Comparison of ENCODE assay signal across 1 cellular context in the genomic region with DNA sequence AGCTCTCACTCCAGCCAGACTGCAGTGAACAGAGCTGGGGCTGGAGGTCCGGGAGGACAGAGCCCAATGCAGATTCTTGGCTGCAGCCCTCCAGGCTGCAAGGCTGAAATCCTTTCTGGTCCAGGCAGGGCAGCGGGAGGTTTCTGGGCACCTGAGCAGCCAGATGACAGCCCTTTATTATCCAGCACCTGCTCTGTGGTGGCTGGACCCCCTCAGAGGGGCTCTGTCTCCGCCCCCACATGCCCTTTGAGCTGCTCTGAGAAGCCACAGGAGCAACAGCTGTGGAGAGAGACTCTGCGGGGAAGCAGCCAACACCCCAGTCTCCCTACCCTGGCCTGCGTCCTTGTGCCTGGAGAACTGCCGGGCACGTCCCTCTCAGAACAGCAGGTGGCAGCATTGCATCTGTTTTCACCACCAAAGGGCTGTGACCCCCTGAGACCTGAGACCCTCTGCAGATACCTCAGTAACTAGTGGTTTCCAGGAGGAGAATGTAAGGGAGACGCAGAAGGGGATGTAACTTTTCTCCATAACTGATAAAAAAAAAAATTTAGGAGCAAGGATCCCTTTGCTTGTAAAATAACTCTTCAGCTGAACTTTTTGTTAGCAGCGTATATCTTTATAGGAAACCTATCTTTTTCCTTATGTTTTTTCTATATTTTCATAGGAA.
A peak's percentile ranks its signal among the peaks of the same experiment; 100 is the strongest.
TF ChIP-seq lines count a peak whose summit lies in the region.

No MANE protein-coding gene starts in this region.

TF ChIP-seq in GM12878, 131 proteins besides CTCF, POLR2A, EP300 and RAD21 (continued from another document):
- TF ChIP-seq ZNF217 (IDR thresholded peaks at IDR 0.05): no peak
- no peak for TF ChIP-seq JUNB (IDR thresholded peaks at IDR 0.05)
- no peak for TF ChIP-seq POLR2AphosphoS2 (IDR thresholded peaks at IDR 0.05; ENCODE audit: low read depth, low read length)
- TF ChIP-seq, protein P1, sequence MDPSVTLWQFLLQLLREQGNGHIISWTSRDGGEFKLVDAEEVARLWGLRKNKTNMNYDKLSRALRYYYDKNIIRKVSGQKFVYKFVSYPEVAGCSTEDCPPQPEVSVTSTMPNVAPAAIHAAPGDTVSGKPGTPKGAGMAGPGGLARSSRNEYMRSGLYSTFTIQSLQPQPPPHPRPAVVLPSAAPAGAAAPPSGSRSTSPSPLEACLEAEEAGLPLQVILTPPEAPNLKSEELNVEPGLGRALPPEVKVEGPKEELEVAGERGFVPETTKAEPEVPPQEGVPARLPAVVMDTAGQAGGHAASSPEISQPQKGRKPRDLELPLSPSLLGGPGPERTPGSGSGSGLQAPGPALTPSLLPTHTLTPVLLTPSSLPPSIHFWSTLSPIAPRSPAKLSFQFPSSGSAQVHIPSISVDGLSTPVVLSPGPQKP (IDR thresholded peaks at IDR 0.05; ENCODE audit: low read depth, low read length): no peak
- TF ChIP-seq, protein P2, sequence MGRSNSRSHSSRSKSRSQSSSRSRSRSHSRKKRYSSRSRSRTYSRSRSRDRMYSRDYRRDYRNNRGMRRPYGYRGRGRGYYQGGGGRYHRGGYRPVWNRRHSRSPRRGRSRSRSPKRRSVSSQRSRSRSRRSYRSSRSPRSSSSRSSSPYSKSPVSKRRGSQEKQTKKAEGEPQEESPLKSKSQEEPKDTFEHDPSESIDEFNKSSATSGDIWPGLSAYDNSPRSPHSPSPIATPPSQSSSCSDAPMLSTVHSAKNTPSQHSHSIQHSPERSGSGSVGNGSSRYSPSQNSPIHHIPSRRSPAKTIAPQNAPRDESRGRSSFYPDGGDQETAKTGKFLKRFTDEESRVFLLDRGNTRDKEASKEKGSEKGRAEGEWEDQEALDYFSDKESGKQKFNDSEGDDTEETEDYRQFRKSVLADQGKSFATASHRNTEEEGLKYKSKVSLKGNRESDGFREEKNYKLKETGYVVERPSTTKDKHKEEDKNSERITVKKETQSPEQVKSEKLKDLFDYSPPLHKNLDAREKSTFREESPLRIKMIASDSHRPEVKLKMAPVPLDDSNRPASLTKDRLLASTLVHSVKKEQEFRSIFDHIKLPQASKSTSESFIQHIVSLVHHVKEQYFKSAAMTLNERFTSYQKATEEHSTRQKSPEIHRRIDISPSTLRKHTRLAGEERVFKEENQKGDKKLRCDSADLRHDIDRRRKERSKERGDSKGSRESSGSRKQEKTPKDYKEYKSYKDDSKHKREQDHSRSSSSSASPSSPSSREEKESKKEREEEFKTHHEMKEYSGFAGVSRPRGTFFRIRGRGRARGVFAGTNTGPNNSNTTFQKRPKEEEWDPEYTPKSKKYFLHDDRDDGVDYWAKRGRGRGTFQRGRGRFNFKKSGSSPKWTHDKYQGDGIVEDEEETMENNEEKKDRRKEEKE (IDR thresholded peaks at IDR 0.05): no peak
- no peak for TF ChIP-seq MXI1 (IDR thresholded peaks at IDR 0.05; ENCODE audit: low read depth, low read length)
- TF ChIP-seq, protein P3, sequence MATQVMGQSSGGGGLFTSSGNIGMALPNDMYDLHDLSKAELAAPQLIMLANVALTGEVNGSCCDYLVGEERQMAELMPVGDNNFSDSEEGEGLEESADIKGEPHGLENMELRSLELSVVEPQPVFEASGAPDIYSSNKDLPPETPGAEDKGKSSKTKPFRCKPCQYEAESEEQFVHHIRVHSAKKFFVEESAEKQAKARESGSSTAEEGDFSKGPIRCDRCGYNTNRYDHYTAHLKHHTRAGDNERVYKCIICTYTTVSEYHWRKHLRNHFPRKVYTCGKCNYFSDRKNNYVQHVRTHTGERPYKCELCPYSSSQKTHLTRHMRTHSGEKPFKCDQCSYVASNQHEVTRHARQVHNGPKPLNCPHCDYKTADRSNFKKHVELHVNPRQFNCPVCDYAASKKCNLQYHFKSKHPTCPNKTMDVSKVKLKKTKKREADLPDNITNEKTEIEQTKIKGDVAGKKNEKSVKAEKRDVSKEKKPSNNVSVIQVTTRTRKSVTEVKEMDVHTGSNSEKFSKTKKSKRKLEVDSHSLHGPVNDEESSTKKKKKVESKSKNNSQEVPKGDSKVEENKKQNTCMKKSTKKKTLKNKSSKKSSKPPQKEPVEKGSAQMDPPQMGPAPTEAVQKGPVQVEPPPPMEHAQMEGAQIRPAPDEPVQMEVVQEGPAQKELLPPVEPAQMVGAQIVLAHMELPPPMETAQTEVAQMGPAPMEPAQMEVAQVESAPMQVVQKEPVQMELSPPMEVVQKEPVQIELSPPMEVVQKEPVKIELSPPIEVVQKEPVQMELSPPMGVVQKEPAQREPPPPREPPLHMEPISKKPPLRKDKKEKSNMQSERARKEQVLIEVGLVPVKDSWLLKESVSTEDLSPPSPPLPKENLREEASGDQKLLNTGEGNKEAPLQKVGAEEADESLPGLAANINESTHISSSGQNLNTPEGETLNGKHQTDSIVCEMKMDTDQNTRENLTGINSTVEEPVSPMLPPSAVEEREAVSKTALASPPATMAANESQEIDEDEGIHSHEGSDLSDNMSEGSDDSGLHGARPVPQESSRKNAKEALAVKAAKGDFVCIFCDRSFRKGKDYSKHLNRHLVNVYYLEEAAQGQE (IDR thresholded peaks at IDR 0.05; ENCODE audit: low read depth, low read length): no peak
- peak; percentile 13 for TF ChIP-seq RELA (IDR thresholded peaks at IDR 0.05; ENCODE audit: borderline replicate concordance, partially characterized antibody)
- TF ChIP-seq TCF12 (IDR thresholded peaks at IDR 0.05; ENCODE audit: low read depth, low read length): 0 out of 2 replicates have a peak, but pooled peaks have one; percentile 1
- no peak for TF ChIP-seq SUZ12 (IDR thresholded peaks at IDR 0.05; ENCODE audit: unreplicated experiment)
- no peak for TF ChIP-seq HDAC6 (IDR thresholded peaks at IDR 0.05; ENCODE audit: unreplicated experiment)
- no peak for TF ChIP-seq DPF2 (IDR thresholded peaks at IDR 0.05)
- TF ChIP-seq, protein P4, sequence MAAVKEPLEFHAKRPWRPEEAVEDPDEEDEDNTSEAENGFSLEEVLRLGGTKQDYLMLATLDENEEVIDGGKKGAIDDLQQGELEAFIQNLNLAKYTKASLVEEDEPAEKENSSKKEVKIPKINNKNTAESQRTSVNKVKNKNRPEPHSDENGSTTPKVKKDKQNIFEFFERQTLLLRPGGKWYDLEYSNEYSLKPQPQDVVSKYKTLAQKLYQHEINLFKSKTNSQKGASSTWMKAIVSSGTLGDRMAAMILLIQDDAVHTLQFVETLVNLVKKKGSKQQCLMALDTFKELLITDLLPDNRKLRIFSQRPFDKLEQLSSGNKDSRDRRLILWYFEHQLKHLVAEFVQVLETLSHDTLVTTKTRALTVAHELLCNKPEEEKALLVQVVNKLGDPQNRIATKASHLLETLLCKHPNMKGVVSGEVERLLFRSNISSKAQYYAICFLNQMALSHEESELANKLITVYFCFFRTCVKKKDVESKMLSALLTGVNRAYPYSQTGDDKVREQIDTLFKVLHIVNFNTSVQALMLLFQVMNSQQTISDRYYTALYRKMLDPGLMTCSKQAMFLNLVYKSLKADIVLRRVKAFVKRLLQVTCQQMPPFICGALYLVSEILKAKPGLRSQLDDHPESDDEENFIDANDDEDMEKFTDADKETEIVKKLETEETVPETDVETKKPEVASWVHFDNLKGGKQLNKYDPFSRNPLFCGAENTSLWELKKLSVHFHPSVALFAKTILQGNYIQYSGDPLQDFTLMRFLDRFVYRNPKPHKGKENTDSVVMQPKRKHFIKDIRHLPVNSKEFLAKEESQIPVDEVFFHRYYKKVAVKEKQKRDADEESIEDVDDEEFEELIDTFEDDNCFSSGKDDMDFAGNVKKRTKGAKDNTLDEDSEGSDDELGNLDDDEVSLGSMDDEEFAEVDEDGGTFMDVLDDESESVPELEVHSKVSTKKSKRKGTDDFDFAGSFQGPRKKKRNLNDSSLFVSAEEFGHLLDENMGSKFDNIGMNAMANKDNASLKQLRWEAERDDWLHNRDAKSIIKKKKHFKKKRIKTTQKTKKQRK (IDR thresholded peaks at IDR 0.05; ENCODE audit: low read depth, low read length): no peak
- TF ChIP-seq PAX8 (IDR thresholded peaks at IDR 0.05): no peak
- no peak for TF ChIP-seq MTA3 (IDR thresholded peaks at IDR 0.05; ENCODE audit: borderline replicate concordance, low read length)
- peak; percentile 67; the same call in 1 of the 2 replicates for TF ChIP-seq SMARCA5 (IDR thresholded peaks at IDR 0.05)
- TF ChIP-seq RAD51 (IDR thresholded peaks at IDR 0.05): no peak
- TF ChIP-seq CREM (IDR thresholded peaks at IDR 0.05; ENCODE audit: low read depth): no peak
- no peak for TF ChIP-seq BCL11A (IDR thresholded peaks at IDR 0.05; ENCODE audit: low read depth, low read length)
- TF ChIP-seq ZSCAN29 (IDR thresholded peaks at IDR 0.05): no peak
- no peak for TF ChIP-seq KLF5 (IDR thresholded peaks at IDR 0.05; ENCODE audit: partially characterized antibody)
- TF ChIP-seq RFX5 (IDR thresholded peaks at IDR 0.05; ENCODE audit: low read depth, low read length): no peak
- TF ChIP-seq RUNX3 (IDR thresholded peaks at IDR 0.05; ENCODE audit: low read length): peak; percentile 23; the same call in 1 of the 2 replicates
- TF ChIP-seq RB1 (IDR thresholded peaks at IDR 0.05; ENCODE audit: borderline replicate concordance): peak; percentile 81; the same call in 1 of the 2 replicates
- TF ChIP-seq, protein P5, sequence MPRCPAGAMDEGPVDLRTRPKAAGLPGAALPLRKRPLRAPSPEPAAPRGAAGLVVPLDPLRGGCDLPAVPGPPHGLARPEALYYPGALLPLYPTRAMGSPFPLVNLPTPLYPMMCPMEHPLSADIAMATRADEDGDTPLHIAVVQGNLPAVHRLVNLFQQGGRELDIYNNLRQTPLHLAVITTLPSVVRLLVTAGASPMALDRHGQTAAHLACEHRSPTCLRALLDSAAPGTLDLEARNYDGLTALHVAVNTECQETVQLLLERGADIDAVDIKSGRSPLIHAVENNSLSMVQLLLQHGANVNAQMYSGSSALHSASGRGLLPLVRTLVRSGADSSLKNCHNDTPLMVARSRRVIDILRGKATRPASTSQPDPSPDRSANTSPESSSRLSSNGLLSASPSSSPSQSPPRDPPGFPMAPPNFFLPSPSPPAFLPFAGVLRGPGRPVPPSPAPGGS (IDR thresholded peaks at IDR 0.05; ENCODE audit: borderline replicate concordance, insufficient read depth, low read depth, low read length, poor library complexity, severe bottlenecking): no peak
- no peak for TF ChIP-seq CEBPB (IDR thresholded peaks at IDR 0.05; ENCODE audit: borderline replicate concordance in 1 of 2, low read depth in 2 of 2, low read length in 2 of 2)
- TF ChIP-seq ZNF274 (IDR thresholded peaks at IDR 0.05; ENCODE audit: insufficient read depth, insufficient read length): no peak
- no peak for TF ChIP-seq HDGF (IDR thresholded peaks at IDR 0.05)
